Comparison of ENCODE assay signal across 9 cellular contexts in genomic region chr10:102815790-102816549, GRCh38. TPM values are rescaled to one million over a fixed set of nuclear protein-coding genes. Genes with fewer than 3 reads are reported as not detected.
DNase-seq lines count a peak whose midpoint lies in the region; FAIRE-seq and TF ChIP-seq lines count a peak whose summit lies in the region.
"Had no signal": no experiment of that assay in that cellular context is flagged by ENCODE, and none has a peak within 500 bp of the region (broad histone marks: within the 10 kb centered on the region; RNA-seq: fewer than 3 reads in every experiment).

No MANE protein-coding gene starts in this region.

- no peak overlapping the region for H3K9ac ChIP-seq in HUES64 (ENCODE audit: low read depth, low read length)
- peak overlapping the region in 1 of 2 donors; percentile 19 for H3K9ac ChIP-seq in liver (ENCODE audit: low read depth in 1 of 2, low read length in 2 of 2)
- peak overlapping the region; percentile 3 to 70 (median 59) for H3K9ac ChIP-seq in subcutaneous abdominal adipose tissue (ENCODE audit: low read length in 5 of 5)

- H3K9me3 ChIP-seq in HUES64 (ENCODE audit: insufficient read depth, low read depth, low read length) (no peaks in the 10 kb centered on the region), liver (ENCODE audit: control insufficient read depth in 4 of 4, low read length in 3 of 4) (no peaks in the 10 kb centered on the region), subcutaneous abdominal adipose tissue (ENCODE audit: control insufficient read depth in 5 of 5, low read length in 5 of 5) (no peaks in the 10 kb centered on the region)

- H3K4me1 ChIP-seq in HUES64 (ENCODE audit: insufficient read depth, low read length) (peaks cover 14% of the 10 kb centered on the region), liver (ENCODE audit: control insufficient read depth in 4 of 4, insufficient read depth in 4 of 4, low read length in 3 of 4) (peaks cover 3 to 30% (median 21%) of the 10 kb centered on the region in 4 donors), subcutaneous abdominal adipose tissue (ENCODE audit: control insufficient read depth in 5 of 5, insufficient read depth in 5 of 5, low read length in 5 of 5) (peaks cover 2 to 56% (median 51%) of the 10 kb centered on the region in 5 donors)

- H3K27ac ChIP-seq in HUES64 (ENCODE audit: low read depth, low read length), result peak overlapping the region; percentile 24; the same call in 1 of the 2 replicates
- H3K27ac ChIP-seq in liver (ENCODE audit: low read depth in 1 of 2, low read length in 2 of 2), result peak overlapping the region; percentile 74 to 79
- H3K27ac ChIP-seq in subcutaneous abdominal adipose tissue (ENCODE audit: low read depth, low read length), result peak overlapping the region; percentile 85
- H3K27ac ChIP-seq: WERI-Rb-1 had no signal

- H3K27me3 ChIP-seq in HUES64 (ENCODE audit: insufficient read depth, low read length) (no peaks in the 10 kb centered on the region), bronchial epithelial cell (ENCODE audit: control insufficient read depth, insufficient read depth, low read length) (no peaks in the 10 kb centered on the region), liver (ENCODE audit: control insufficient read depth in 4 of 4, insufficient read depth in 4 of 4, low read length in 3 of 4) (no peaks in the 10 kb centered on the region), subcutaneous abdominal adipose tissue (ENCODE audit: control insufficient read depth in 5 of 5, insufficient read depth in 4 of 5, low read length in 5 of 5) (no peaks in the 10 kb centered on the region)

- 65% methylated on average over 12 of the region's 12 CpGs for WGBS in HUES64
- WGBS in liver, result 78% methylated on average over 12 of the region's 12 CpGs

- peak; percentile 65 for DNase-seq in bronchial epithelial cell (ENCODE audit: low read depth)
- no peak for DNase-seq in NCI-H2029 (lab: John Stamatoyannopoulos, UW)
- no peak for DNase-seq in SIG-M5 treated with dmso at 0.1 percent for 504 hours (lab: John Stamatoyannopoulos, UW; ENCODE audit: unreplicated experiment)
- DNase-seq in activated gamma-delta T cell treated with Interleukin-2 at 50 U/mL for 16 hours, result no peak
- DNase-seq in stimulated activated naive CD4-positive, alpha-beta T cell treated with Interleukin-2 at 50 U/mL for 16 hours (lab: John Stamatoyannopoulos, UW), result no peak
- DNase-seq: WERI-Rb-1 had no signal

- TF ChIP-seq RAD21 in liver (IDR thresholded peaks at IDR 0.05), result peak in 1 of 2 donors; percentile 17

- TF ChIP-seq CTCF in bronchial epithelial cell (IDR thresholded peaks at IDR 0.05; ENCODE audit: insufficient read depth, low read length, severe bottlenecking), result no peak
- no peak for TF ChIP-seq CTCF in liver (IDR thresholded peaks at IDR 0.05; ENCODE audit: low read depth, low read length, missing input control)

- peaks cover 29% of the 10 kb centered on the region for H3K36me3 ChIP-seq in HUES64 (ENCODE audit: insufficient read depth, low read length)
- peaks cover 6% of the 10 kb centered on the region for H3K36me3 ChIP-seq in bronchial epithelial cell (ENCODE audit: control insufficient read depth, insufficient read depth, low read length)
- peaks cover 0 to 25% (median 19%) of the 10 kb centered on the region in 4 donors for H3K36me3 ChIP-seq in liver (ENCODE audit: control insufficient read depth in 4 of 4, insufficient read depth in 3 of 4, low read depth in 1 of 4, low read length in 3 of 4)
- peaks cover 0 to 42% (median 34%) of the 10 kb centered on the region in 5 donors for H3K36me3 ChIP-seq in subcutaneous abdominal adipose tissue (ENCODE audit: control insufficient read depth in 5 of 5, insufficient read depth in 5 of 5, low read length in 5 of 5)

- H3K4me3 ChIP-seq in HUES64 (ENCODE audit: low read length) (no peak overlapping the region), bronchial epithelial cell (ENCODE audit: low read depth, low read length) (no peak overlapping the region), liver (ENCODE audit: low read depth in 1 of 3, low read length in 3 of 3) (no peak overlapping the region), subcutaneous abdominal adipose tissue (ENCODE audit: low read depth in 1 of 5, low read length in 5 of 5) (peak overlapping the region in 3 of 5 donors; percentile 30 to 40 (median 30))

- FAIRE-seq in bronchial epithelial cell (lab: Jason Lieb, UNC), result no peak

TF ChIP-seq in liver, 16 proteins besides CTCF, POLR2A, EP300 and RAD21:
- no peak for TF ChIP-seq REST (IDR thresholded peaks at IDR 0.05)
- TF ChIP-seq YY1 (IDR thresholded peaks at IDR 0.05), result no peak
- no peak for TF ChIP-seq ATF3 (IDR thresholded peaks at IDR 0.05)
- peak; percentile 36 for TF ChIP-seq NR2F2 (IDR thresholded peaks at IDR 0.05)
- no peak for TF ChIP-seq FOXA1 (IDR thresholded peaks at IDR 0.05)
- no peak for TF ChIP-seq TAF1 (conservative IDR thresholded peaks at IDR 0.05)
- TF ChIP-seq, protein P1, sequence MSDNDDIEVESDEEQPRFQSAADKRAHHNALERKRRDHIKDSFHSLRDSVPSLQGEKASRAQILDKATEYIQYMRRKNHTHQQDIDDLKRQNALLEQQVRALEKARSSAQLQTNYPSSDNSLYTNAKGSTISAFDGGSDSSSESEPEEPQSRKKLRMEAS (IDR thresholded peaks at IDR 0.05), result peak; percentile 38
- no peak for TF ChIP-seq FOXA2 (IDR thresholded peaks at IDR 0.05)
- TF ChIP-seq, protein P2, sequence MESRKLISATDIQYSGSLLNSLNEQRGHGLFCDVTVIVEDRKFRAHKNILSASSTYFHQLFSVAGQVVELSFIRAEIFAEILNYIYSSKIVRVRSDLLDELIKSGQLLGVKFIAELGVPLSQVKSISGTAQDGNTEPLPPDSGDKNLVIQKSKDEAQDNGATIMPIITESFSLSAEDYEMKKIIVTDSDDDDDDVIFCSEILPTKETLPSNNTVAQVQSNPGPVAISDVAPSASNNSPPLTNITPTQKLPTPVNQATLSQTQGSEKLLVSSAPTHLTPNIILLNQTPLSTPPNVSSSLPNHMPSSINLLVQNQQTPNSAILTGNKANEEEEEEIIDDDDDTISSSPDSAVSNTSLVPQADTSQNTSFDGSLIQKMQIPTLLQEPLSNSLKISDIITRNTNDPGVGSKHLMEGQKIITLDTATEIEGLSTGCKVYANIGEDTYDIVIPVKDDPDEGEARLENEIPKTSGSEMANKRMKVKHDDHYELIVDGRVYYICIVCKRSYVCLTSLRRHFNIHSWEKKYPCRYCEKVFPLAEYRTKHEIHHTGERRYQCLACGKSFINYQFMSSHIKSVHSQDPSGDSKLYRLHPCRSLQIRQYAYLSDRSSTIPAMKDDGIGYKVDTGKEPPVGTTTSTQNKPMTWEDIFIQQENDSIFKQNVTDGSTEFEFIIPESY (IDR thresholded peaks at IDR 0.05), result no peak
- TF ChIP-seq SP1 (IDR thresholded peaks at IDR 0.05), result peak; percentile 28
- no peak for TF ChIP-seq JUND (IDR thresholded peaks at IDR 0.05)
- TF ChIP-seq GABPA (IDR thresholded peaks at IDR 0.05 in 1 of 2, conservative IDR thresholded peaks at IDR 0.05 in 1 of 2), result peak in 1 of 2 donors; percentile 28
- no peak for TF ChIP-seq HNF4A (conservative IDR thresholded peaks at IDR 0.05)
- TF ChIP-seq HNF4G (IDR thresholded peaks at IDR 0.05), result no peak
- TF ChIP-seq EGR1 (IDR thresholded peaks at IDR 0.05; ENCODE audit: low read depth in 2 of 2), result no peak
- TF ChIP-seq RXRA (IDR thresholded peaks at IDR 0.05), result peak in 1 of 2 donors; percentile 9
TF ChIP-seq in liver: peak in this region for 5.

RNA-seq across cellular contexts. Expression of gene CYP17A1, which starts 21.2 kb away (rescaled TPM):
- polyA plus RNA-seq in HUES64 (2013, experiment 1 of 2), result not detected
- polyA plus RNA-seq in HUES64 (2013, experiment 2 of 2), result not detected
- not detected in 2 replicates for total RNA-seq in bronchial epithelial cell
- 1 to 10 TPM in 1 of 2 donors, not detected in 1; 1.0 TPM for total RNA-seq in liver
- polyA plus RNA-seq in liver, result 10 to 100 TPM in 1 of 2 donors, under 1 TPM in 1; 0.16 to 13.1 TPM

RNA-seq across cellular contexts. Expression of gene BORCS7, which starts 38.1 kb away (rescaled TPM):
- polyA plus RNA-seq in HUES64 (2013, experiment 1 of 2), result 7.5 TPM
- 8.3 TPM for polyA plus RNA-seq in HUES64 (2013, experiment 2 of 2)
- total RNA-seq in bronchial epithelial cell (11.1 and 12.0 TPM in 2 replicates), liver (10 to 100 TPM; 30.0 to 30.6 TPM)
- 10 to 100 TPM; 30.5 to 55.0 TPM for polyA plus RNA-seq in liver

RNA-seq across cellular contexts. Expression of gene AS3MT, which starts 53.3 kb away (rescaled TPM):
- polyA plus RNA-seq in HUES64 (2013, experiment 1 of 2), result 8.7 TPM
- 12.1 TPM for polyA plus RNA-seq in HUES64 (2013, experiment 2 of 2)
- 2.1 and 2.6 TPM in 2 replicates for total RNA-seq in bronchial epithelial cell
- 10 to 100 TPM; 18.8 to 38.1 TPM for total RNA-seq in liver
- polyA plus RNA-seq in liver, result 10 to 100 TPM; 13.4 to 13.6 TPM

Comparison
In these comparisons a context has a peak if more than half of its experiments do, and no peak if none do; other contexts are left out.
1. H3K27ac ChIP-seq: peak in every context shown above with its lines; median percentile 85 in subcutaneous abdominal adipose tissue; 76 in liver; 24 in HUES64.
2. H3K4me3 ChIP-seq: peak in subcutaneous abdominal adipose tissue (3 of 5); none in HUES64 (single experiment), bronchial epithelial cell (single experiment) and liver (0 of 3).